In the genomic region with DNA sequence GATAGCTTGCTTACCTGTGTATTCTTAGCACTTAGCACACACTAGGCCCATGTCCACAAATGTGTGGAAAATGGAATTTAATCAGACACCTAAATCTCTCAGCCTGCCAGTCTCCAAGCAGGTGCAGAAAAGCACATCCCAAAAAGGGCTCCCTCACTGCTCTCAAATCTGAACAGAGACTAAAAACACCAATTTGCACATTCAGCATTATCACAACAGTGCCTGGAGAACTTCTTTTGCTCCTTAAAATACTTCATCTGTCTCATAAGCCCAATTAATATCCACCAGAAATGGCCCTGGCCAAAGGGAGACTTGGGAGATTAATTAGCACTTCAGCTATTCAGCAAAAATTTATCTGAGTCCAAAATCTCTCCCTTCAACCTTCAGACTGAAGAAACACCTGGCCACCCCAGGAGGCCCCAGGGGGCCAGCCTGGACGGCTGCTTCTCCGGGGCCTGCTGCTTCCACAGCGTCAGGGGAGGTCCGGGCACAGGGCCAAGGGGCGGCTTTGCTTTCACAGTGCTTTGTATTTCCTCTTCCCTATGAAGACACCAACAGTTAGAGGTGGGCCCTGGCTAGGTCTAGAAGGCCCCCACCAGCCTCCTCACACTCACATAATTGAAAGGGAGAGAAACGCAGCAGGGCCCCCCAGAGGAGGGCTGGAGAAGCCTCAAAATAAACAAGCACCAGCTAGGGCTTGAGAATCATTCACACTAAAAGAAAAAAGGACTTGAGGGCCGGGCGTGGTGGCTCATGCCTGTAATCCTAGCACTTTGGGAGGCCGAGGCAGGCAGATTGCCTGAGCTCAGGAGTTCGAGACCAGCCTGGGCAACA, we compare ENCODE assay signal across 8 cellular contexts.
DNase-seq lines count a peak whose midpoint lies in the region; ATAC-seq and TF ChIP-seq lines count a peak whose summit lies in the region.

No MANE protein-coding gene starts in this region.

- H2AFZ ChIP-seq in parathyroid adenoma = peak overlapping the region; percentile 68

- H3K27ac ChIP-seq in coronary artery (no peak overlapping the region), parathyroid adenoma (peak overlapping the region; percentile 69)

- H3K9ac ChIP-seq in parathyroid adenoma = no peak overlapping the region

- no peak for TF ChIP-seq CTCF in coronary artery (IDR thresholded peaks at IDR 0.05)
- no peak for TF ChIP-seq CTCF in parathyroid adenoma (IDR thresholded peaks at IDR 0.05)

- peak; percentile 93 for ATAC-seq in HG03064 (IDR thresholded peaks at IDR 0.05; ENCODE audit: low read depth, unreplicated experiment)
- ATAC-seq in GM21576 (IDR thresholded peaks at IDR 0.05; ENCODE audit: unreplicated experiment) = no peak
- ATAC-seq in GM18519 (IDR thresholded peaks at IDR 0.05; ENCODE audit: low FRiP score, unreplicated experiment) = no peak
- ATAC-seq in HG03097 (IDR thresholded peaks at IDR 0.05; ENCODE audit: low FRiP score, unreplicated experiment) = no peak

- H3K4me1 ChIP-seq in parathyroid adenoma = peaks cover 13% of the 10 kb centered on the region

- H3K79me2 ChIP-seq in parathyroid adenoma = no peaks in the 10 kb centered on the region

- no peaks in the 10 kb centered on the region for H3K36me3 ChIP-seq in parathyroid adenoma (ENCODE audit: control insufficient read depth, insufficient read depth, low read length)

- H3K4me2 ChIP-seq in parathyroid adenoma (ENCODE audit: low read length) = peak overlapping the region; percentile 6

- DNase-seq in DMS79 (lab: John Stamatoyannopoulos, UW) (peak; percentile 88), NCI-H345 treated with DMSO at 0.1 percent for 48 hours (lab: John Stamatoyannopoulos, UW; ENCODE audit: unreplicated experiment) (peak; percentile 91), coronary artery (ENCODE audit: low spot score) (peak; percentile 72)

- no peaks in the 10 kb centered on the region for H3K9me3 ChIP-seq in parathyroid adenoma (ENCODE audit: control insufficient read depth, low read length)

- no peak overlapping the region for H3K4me3 ChIP-seq in coronary artery
- no peak overlapping the region for H3K4me3 ChIP-seq in parathyroid adenoma (ENCODE audit: low read depth, low read length)

- H3K27me3 ChIP-seq in parathyroid adenoma (ENCODE audit: control insufficient read depth, insufficient read depth, low read length) = no peaks in the 10 kb centered on the region
